30 cellular contexts compared by ENCODE assay signal in genomic region chr7:20133803-20134202, GRCh38.
"Had no signal": no experiment of that assay in that cellular context is flagged by ENCODE, and none has a peak within 500 bp of the region (broad histone marks: within the 10 kb centered on the region; RNA-seq: fewer than 3 reads in every experiment).

No MANE protein-coding gene starts in this region.

- DNase-seq: activated B cell treated with CpG ODN at 0.5 μM for 24 hours; activated CD4-positive, alpha-beta memory T cell treated with anti-CD3 and anti-CD28 coated beads for 36 hours; activated CD4-positive, alpha-beta T cell treated with anti-CD3 and anti-CD28 coated beads for 4 hours; activated CD4-positive, alpha-beta T cell treated with anti-CD3 and anti-CD28 coated beads, Interleukin-2, amount 50 U/mL, for 1 hour; activated CD4-positive, CD25-positive, alpha-beta regulatory T cell treated with anti-CD3 and anti-CD28 coated beads, Interleukin-2, amount 50 U/mL, for 72 hours; activated CD8-positive, alpha-beta memory T cell treated with anti-CD3 and anti-CD28 coated beads, Interleukin-2, amount 50 U/mL, for 4 hours; activated effector memory CD4-positive, alpha-beta T cell treated with Interleukin-2 at 50 U/mL for 16 hours; activated naive CD4-positive, alpha-beta T cell treated with anti-CD3 and anti-CD28 coated beads, Interleukin-2, amount 10 ng/mL, durations not matched to agents 7 days and 5 days; activated naive CD8-positive, alpha-beta T cell treated with anti-CD3 and anti-CD28 coated beads, Interleukin-2, amount 50 U/mL, for 24 hours; activated T-cell treated with anti-CD3 and anti-CD28 coated beads for 4 hours; activated T-cell treated with anti-CD3 and anti-CD28 coated beads, Interleukin-2, amount 50 U/mL, for 48 hours; anterior cingulate cortex; central memory CD4-positive, alpha-beta T cell; NCI-H1092 treated with DMSO at 0.1 percent for 48 hours; NCI-H1417 treated with DMSO at 0.1 percent for 48 hours; NCI-H187 treated with DMSO at 0.1 percent for 48 hours; NCI-H2081; NCI-H2171 treated with DMSO at 0.1 percent for 48 hours; NCI-H2227 treated with DMSO at 0.1 percent for 48 hours; NCI-H446 treated with DMSO at 0.1 percent for 48 hours; NCI-H524; NCI-H69; SHP77 treated with DMSO at 0.1 percent for 48 hours; SK-N-SH had no signal

- H3K27ac Mint-ChIP-seq: activated B cell treated with CpG ODN at 0.5 μM for 24 hours; activated CD4-positive, alpha-beta memory T cell treated with anti-CD3 and anti-CD28 coated beads for 36 hours; activated naive CD4-positive, alpha-beta T cell treated with anti-CD3 and anti-CD28 coated beads, Interleukin-2, amount 10 ng/mL, durations not matched to agents 7 days and 5 days; activated naive CD8-positive, alpha-beta T cell; activated naive CD8-positive, alpha-beta T cell treated with anti-CD3 and anti-CD28 coated beads, Interleukin-2, amount 50 U/mL, for 24 hours; brain; T-helper 1 cell treated with Interleukin-12 subunit alpha and Interleukin-12 subunit beta and Interleukin-4 antibody, amounts not matched to agents 30 μg/mL and 1 μg/mL, for 36 hours; T-helper 2 cell treated with Interferon-gamma antibody and Interleukin-4, amounts not matched to agents 5 μg/mL and 100 μg/mL, for 36 hours had no signal

- H3K9me3 Mint-ChIP-seq: activated B cell treated with CpG ODN at 0.5 μM for 24 hours; activated CD4-positive, alpha-beta memory T cell treated with anti-CD3 and anti-CD28 coated beads for 36 hours; activated naive CD4-positive, alpha-beta T cell treated with anti-CD3 and anti-CD28 coated beads, Interleukin-2, amount 10 ng/mL, durations not matched to agents 7 days and 5 days; activated naive CD8-positive, alpha-beta T cell treated with anti-CD3 and anti-CD28 coated beads, Interleukin-2, amount 50 U/mL, for 24 hours; brain; T-helper 1 cell treated with Interleukin-12 subunit alpha and Interleukin-12 subunit beta and Interleukin-4 antibody, amounts not matched to agents 30 μg/mL and 1 μg/mL, for 36 hours; T-helper 2 cell treated with Interferon-gamma antibody and Interleukin-4, amounts not matched to agents 5 μg/mL and 100 μg/mL, for 36 hours had no signal

- H3K4me3 Mint-ChIP-seq: activated B cell treated with CpG ODN at 0.5 μM for 24 hours; activated CD4-positive, alpha-beta memory T cell treated with anti-CD3 and anti-CD28 coated beads for 36 hours; activated naive CD4-positive, alpha-beta T cell treated with anti-CD3 and anti-CD28 coated beads, Interleukin-2, amount 10 ng/mL, durations not matched to agents 7 days and 5 days; activated naive CD8-positive, alpha-beta T cell; activated naive CD8-positive, alpha-beta T cell treated with anti-CD3 and anti-CD28 coated beads, Interleukin-2, amount 50 U/mL, for 24 hours; brain; T-helper 1 cell treated with Interleukin-12 subunit alpha and Interleukin-12 subunit beta and Interleukin-4 antibody, amounts not matched to agents 30 μg/mL and 1 μg/mL, for 36 hours; T-helper 2 cell treated with Interferon-gamma antibody and Interleukin-4, amounts not matched to agents 5 μg/mL and 100 μg/mL, for 36 hours had no signal

- ATAC-seq: activated naive CD8-positive, alpha-beta T cell treated with anti-CD3 and anti-CD28 coated beads, Interleukin-2, amount 50 U/mL, for 24 hours; Panc1 had no signal

- H3K4me3 ChIP-seq: SJSA1 had no signal

- H3K4me1 Mint-ChIP-seq: activated B cell treated with CpG ODN at 0.5 μM for 24 hours; activated naive CD4-positive, alpha-beta T cell treated with anti-CD3 and anti-CD28 coated beads, Interleukin-2, amount 10 ng/mL, durations not matched to agents 7 days and 5 days had no signal

- H3K36me3 Mint-ChIP-seq: activated CD4-positive, alpha-beta memory T cell treated with anti-CD3 and anti-CD28 coated beads for 36 hours; activated naive CD4-positive, alpha-beta T cell treated with anti-CD3 and anti-CD28 coated beads, Interleukin-2, amount 10 ng/mL, durations not matched to agents 7 days and 5 days; activated naive CD8-positive, alpha-beta T cell; brain had no signal

- H3K27me3 Mint-ChIP-seq: activated B cell treated with CpG ODN at 0.5 μM for 24 hours; activated CD4-positive, alpha-beta memory T cell treated with anti-CD3 and anti-CD28 coated beads for 36 hours; activated naive CD4-positive, alpha-beta T cell treated with anti-CD3 and anti-CD28 coated beads, Interleukin-2, amount 10 ng/mL, durations not matched to agents 7 days and 5 days; activated naive CD8-positive, alpha-beta T cell; activated naive CD8-positive, alpha-beta T cell treated with anti-CD3 and anti-CD28 coated beads, Interleukin-2, amount 50 U/mL, for 24 hours; brain had no signal
